1 cellular context compared by ENCODE assay signal in the genomic region with DNA sequence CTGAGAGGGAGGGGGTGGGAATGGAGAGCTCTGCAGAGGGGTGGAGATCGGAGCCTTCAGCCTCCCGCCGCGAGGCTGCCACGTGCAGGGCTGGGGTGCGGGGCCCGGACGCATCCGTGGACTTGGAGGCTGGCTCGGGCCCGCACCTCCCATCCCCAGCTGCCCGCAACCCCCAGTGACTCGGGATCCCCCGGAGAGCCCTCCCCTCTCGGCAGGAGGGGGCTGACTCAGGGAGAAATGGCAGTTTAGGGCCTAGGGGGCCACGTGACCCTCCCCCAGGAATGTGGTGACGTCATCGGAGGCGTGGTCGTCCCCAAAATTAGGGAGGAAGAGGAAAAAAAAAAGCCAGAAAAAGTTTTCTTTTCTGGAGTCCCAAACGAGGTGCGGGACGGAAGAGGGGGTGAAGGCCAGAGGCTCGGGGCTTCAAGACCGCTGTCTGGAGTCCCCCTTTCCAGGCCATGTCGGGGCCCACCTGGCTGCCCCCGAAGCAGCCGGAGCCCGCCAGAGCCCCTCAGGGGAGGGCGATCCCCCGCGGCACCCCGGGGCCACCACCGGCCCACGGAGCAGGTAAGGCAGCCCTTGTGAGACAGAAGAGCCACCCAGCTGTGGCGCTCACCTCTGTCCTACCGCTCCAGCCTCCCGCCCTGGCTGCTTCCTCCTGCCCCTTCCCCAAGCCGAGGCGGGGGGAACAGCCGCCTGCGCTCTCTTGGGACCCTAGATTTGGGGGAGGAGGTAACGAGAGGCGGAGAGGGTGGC.
TF ChIP-seq lines count a peak whose summit lies in the region.

TRIP6 (plus strand) TSS at position 348 of the 756 bp plus-strand sequence; CDS start at position 459, 111 bp downstream.

TF ChIP-seq in K562, 482 proteins besides CTCF, POLR2A, EP300 and RAD21 (continued from another document and continues in another):
- TF ChIP-seq, protein P1, sequence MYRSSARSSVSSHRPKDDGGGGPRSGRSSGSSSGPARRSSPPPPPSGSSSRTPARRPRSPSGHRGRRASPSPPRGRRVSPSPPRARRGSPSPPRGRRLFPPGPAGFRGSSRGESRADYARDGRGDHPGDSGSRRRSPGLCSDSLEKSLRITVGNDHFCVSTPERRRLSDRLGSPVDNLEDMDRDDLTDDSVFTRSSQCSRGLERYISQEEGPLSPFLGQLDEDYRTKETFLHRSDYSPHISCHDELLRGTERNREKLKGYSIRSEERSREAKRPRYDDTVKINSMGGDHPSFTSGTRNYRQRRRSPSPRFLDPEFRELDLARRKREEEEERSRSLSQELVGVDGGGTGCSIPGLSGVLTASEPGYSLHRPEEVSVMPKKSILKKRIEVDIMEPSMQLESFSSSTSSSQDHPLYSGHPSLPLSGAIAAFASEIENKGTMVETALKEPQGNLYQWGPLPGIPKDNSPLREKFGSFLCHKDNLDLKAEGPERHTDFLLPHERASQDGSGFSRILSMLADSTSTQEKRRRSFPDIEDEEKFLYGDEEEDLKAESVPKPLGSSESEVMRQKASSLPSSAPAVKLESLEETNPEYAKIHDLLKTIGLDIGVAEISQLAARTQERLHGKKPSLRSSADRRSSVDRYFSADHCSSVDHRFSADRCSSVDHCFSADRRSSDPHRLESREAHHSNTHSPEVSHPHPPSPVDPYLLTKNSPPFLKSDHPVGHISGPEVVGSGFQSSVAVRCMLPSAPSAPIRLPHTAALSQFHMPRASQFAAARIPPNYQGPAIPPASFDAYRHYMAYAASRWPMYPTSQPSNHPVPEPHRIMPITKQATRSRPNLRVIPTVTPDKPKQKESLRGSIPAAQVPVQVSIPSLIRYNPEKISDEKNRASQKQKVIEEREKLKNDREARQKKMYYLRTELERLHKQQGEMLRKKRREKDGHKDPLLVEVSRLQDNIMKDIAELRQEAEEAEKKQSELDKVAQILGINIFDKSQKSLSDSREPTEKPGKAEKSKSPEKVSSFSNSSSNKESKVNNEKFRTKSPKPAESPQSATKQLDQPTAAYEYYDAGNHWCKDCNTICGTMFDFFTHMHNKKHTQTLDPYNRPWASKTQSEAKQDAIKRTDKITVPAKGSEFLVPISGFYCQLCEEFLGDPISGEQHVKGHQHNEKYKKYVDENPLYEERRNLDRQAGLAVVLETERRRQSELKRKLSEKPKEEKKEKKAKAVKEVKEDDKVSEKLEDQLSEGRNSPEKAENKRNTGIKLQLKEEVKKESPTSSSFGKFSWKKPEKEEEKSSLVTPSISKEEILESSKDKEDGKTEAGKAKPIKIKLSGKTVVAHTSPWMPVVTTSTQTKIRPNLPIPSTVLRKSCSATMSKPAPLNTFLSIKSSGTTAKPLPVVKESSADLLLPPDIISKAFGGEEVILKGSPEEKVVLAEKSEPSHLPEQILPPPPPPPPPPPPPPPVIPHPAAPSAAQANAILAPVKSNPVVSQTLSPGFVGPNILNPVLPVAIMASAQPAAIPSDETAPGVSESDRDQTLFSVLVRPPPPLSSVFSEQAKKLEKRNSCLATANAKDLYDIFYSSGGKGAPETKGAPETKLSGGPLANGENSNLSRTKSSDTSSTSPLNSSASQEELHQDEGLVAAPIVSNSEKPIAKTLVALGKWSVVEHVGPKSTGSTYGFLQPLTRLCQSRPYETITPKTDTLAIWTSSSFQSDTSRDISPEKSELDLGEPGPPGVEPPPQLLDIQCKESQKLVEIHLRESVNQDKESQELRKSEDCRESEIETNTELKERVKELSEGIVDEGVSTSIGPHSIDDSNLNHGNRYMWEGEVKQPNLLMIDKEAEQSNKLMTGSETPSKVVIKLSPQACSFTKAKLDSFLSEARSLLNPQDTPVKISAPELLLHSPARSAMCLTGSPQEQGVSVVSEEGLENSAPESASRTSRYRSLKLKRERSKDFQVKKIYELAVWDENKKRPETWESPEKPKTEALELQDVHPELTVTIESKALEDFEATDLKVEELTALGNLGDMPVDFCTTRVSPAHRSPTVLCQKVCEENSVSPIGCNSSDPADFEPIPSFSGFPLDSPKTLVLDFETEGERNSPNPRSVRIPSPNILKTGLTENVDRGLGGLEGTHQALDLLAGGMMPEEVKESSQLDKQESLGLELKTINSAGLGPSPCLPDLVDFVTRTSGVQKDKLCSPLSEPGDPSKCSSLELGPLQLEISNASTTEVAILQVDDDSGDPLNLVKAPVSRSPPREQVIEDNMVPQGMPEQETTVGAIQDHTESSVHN (IDR thresholded peaks at IDR 0.05; ENCODE audit: borderline replicate concordance in 1 of 2, low read depth in 1 of 2) = peak in 1 of 2 experiments; percentile 74; a peak in 2 of 4 replicates
- TF ChIP-seq NCOR1 (IDR thresholded peaks at IDR 0.05) (0 out of 2 replicates have a peak, but pooled peaks have one; percentile 17), SMAD4 (CRISPR knock-in tag; conservative IDR thresholded peaks at IDR 0.05) (peak; percentile 80), SUPT5H (IDR thresholded peaks at IDR 0.05) (peak; percentile 79), GABPB1 (CRISPR knock-in tag; IDR thresholded peaks at IDR 0.05) (peak; percentile 41; the same call in 1 of the 2 replicates), PHF21A (IDR thresholded peaks at IDR 0.05; ENCODE audit: borderline replicate concordance, low read depth) (0 out of 2 replicates have a peak, but pooled peaks have one; percentile 7), ZNF740 (CRISPR knock-in tag; IDR thresholded peaks at IDR 0.05) (no peak), ZNF740 (tag; IDR thresholded peaks at IDR 0.05) (no peak; a peak in 1 of 4 replicates), KLF1 (tag; IDR thresholded peaks at IDR 0.05) (peak; percentile 63; the same call in 1 of the 2 replicates), TEAD2 (tag; IDR thresholded peaks at IDR 0.05) (peak; percentile 99), MCM5 (IDR thresholded peaks at IDR 0.05; ENCODE audit: low read depth) (no peak), SMAD2 (IDR thresholded peaks at IDR 0.05; ENCODE audit: low read depth, low read length) (no peak), SAP30 (IDR thresholded peaks at IDR 0.05; ENCODE audit: borderline replicate concordance, insufficient read depth, low read depth, low read length, poor library complexity, severe bottlenecking) (peak; percentile 30), MLX (CRISPR knock-in tag; conservative IDR thresholded peaks at IDR 0.05) (0 out of 4 replicates have a peak, but pooled peaks of 1 of the 2 experiments have one; percentile 18), ZBTB1 (CRISPR knock-in tag; IDR thresholded peaks at IDR 0.05; ENCODE audit: borderline replicate concordance, low read depth) (peak; percentile 85), NFRKB (IDR thresholded peaks at IDR 0.05; ENCODE audit: low read depth) (peak; percentile 58; the same call in 1 of the 2 replicates), ZNF263 (CRISPR knock-in tag; IDR thresholded peaks at IDR 0.05; ENCODE audit: borderline replicate concordance) (peak; percentile 10; the same call in 1 of the 2 replicates), C11orf30 (IDR thresholded peaks at IDR 0.05; ENCODE audit: low read depth) (peak; percentile 81), ILF3 (IDR thresholded peaks at IDR 0.05; ENCODE audit: borderline replicate concordance) (no peak), AFF4 (CRISPR knock-in tag; IDR thresholded peaks at IDR 0.05) (peak; percentile 70; the same call in 1 of the 2 replicates), TFAP4 (CRISPR knock-in tag; IDR thresholded peaks at IDR 0.05; ENCODE audit: borderline replicate concordance) (peak; percentile 89), GTF3C2 (IDR thresholded peaks at IDR 0.05; ENCODE audit: borderline replicate concordance, extremely low read depth, insufficient read length) (no peak), FOXJ2 (tag; IDR thresholded peaks at IDR 0.05) (no peak), ZNF785 (CRISPR knock-in tag; IDR thresholded peaks at IDR 0.05) (no peak)
- TF ChIP-seq, protein P2, sequence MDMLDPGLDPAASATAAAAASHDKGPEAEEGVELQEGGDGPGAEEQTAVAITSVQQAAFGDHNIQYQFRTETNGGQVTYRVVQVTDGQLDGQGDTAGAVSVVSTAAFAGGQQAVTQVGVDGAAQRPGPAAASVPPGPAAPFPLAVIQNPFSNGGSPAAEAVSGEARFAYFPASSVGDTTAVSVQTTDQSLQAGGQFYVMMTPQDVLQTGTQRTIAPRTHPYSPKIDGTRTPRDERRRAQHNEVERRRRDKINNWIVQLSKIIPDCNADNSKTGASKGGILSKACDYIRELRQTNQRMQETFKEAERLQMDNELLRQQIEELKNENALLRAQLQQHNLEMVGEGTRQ (CRISPR knock-in tag; IDR thresholded peaks at IDR 0.05) = peak; percentile 98
- TF ChIP-seq, protein P3, sequence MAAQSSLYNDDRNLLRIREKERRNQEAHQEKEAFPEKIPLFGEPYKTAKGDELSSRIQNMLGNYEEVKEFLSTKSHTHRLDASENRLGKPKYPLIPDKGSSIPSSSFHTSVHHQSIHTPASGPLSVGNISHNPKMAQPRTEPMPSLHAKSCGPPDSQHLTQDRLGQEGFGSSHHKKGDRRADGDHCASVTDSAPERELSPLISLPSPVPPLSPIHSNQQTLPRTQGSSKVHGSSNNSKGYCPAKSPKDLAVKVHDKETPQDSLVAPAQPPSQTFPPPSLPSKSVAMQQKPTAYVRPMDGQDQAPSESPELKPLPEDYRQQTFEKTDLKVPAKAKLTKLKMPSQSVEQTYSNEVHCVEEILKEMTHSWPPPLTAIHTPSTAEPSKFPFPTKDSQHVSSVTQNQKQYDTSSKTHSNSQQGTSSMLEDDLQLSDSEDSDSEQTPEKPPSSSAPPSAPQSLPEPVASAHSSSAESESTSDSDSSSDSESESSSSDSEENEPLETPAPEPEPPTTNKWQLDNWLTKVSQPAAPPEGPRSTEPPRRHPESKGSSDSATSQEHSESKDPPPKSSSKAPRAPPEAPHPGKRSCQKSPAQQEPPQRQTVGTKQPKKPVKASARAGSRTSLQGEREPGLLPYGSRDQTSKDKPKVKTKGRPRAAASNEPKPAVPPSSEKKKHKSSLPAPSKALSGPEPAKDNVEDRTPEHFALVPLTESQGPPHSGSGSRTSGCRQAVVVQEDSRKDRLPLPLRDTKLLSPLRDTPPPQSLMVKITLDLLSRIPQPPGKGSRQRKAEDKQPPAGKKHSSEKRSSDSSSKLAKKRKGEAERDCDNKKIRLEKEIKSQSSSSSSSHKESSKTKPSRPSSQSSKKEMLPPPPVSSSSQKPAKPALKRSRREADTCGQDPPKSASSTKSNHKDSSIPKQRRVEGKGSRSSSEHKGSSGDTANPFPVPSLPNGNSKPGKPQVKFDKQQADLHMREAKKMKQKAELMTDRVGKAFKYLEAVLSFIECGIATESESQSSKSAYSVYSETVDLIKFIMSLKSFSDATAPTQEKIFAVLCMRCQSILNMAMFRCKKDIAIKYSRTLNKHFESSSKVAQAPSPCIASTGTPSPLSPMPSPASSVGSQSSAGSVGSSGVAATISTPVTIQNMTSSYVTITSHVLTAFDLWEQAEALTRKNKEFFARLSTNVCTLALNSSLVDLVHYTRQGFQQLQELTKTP (IDR thresholded peaks at IDR 0.05; ENCODE audit: low read depth in 1 of 2, partially characterized antibody in 2 of 2) = peak in 1 of 2 experiments; percentile 48
